ENCODE assay signal across 3 cellular contexts in the genomic region with DNA sequence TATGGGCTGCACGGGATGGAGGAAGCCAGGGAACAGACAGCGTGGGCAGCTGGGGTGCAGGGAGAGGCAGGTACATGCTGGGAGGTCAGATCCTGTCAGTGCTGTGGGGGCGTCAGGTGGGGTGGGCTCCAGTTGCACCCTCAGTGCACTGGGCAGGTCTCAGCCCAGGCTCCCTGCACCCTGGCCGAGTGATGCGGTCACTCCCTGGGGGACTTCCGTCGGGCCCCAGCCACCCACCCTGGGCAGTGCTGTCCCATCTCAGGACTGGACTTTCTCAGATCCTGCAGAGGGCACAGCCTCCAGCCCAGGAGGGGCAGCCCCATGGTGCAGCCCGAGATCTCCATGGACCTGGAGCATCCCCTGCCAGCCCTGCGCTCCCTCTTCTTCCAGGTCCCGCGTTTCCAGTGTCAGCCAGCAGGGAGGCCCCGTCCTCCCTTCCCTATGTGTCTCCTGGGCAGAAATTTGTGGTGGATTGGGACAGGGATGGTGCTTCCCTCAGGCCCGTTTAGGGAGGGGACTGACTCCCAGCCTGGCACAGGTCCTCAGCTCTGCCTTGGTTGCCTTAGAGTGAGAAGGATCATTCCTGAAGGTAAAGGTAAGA. TPM values are rescaled to one million over a fixed set of nuclear protein-coding genes. Genes with fewer than 3 reads are reported as not detected.
"Had no signal": no experiment of that assay in that cellular context is flagged by ENCODE, and none has a peak within 500 bp of the region (broad histone marks: within the 10 kb centered on the region; RNA-seq: fewer than 3 reads in every experiment).

No MANE protein-coding gene starts in this region.

RNA-seq across cellular contexts. Expression of gene SPATA31C2, which starts 10.5 kb away (rescaled TPM):
- total RNA-seq: GM23248, H4, HFFc6 had no signal
- polyA plus RNA-seq: GM23248 had no signal
